8 cellular contexts compared by ENCODE assay signal in the genomic region with DNA sequence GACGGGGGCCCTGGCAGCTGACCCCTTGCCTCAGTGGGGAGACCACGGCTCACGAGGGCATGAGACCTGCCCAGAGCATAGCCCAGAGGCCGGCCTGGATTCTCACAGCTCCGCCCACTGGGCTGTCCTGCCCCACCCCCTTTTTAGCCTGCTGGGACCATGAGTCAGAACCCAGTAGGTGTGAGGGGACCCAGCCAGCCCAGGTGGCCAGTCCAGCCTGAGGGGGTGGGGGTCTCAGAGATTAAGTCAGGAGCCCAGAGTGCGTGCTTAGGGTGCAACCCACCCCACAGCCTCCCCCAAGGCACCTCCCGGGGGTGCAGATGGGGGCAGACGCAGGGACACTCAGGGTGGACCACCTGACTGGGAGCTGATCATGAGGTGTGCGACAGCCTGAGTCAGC. TPM values are rescaled to one million over a fixed set of nuclear protein-coding genes. Genes with fewer than 3 reads are reported as not detected.
DNase-seq lines count a peak whose midpoint lies in the region; ATAC-seq and TF ChIP-seq lines count a peak whose summit lies in the region.

No MANE protein-coding gene starts in this region.

- H3K79me1 ChIP-seq in IMR-90 (ENCODE audit: low read depth in 1 of 2, low read length in 2 of 2) (peaks cover 19 to 56% of the 10 kb centered on the region in 2 experiments), neuronal stem cell (ENCODE audit: low read depth, low read length) (peaks cover 2% of the 10 kb centered on the region)

- TF ChIP-seq POLR2A in IMR-90 (IDR thresholded peaks at IDR 0.05; ENCODE audit: low read depth, low read length), result no peak

- no peak overlapping the region for H4K8ac ChIP-seq in IMR-90 (ENCODE audit: low read depth in 2 of 2, low read length in 2 of 2)
- no peak overlapping the region for H4K8ac ChIP-seq in neuronal stem cell (ENCODE audit: low read depth, low read length)

- H2BK5ac ChIP-seq in IMR-90 (ENCODE audit: low read depth, low read length, poor library complexity, severe bottlenecking) (no peak overlapping the region), neuronal stem cell (ENCODE audit: low read length) (no peak overlapping the region)

- H3K27ac Mint-ChIP-seq in nephron progenitor cell, result no peak overlapping the region
- no peak overlapping the region for H3K27ac Mint-ChIP-seq in naive thymus-derived CD4-positive, alpha-beta T cell

- H3K9me3 ChIP-seq in BE2C (no peaks in the 10 kb centered on the region), IMR-90 (ENCODE audit: control insufficient read depth, insufficient read depth, low read length) (no peaks in the 10 kb centered on the region), neuronal stem cell (replicated peaks in 1 of 2; ENCODE audit: control insufficient read depth in 2 of 2, insufficient read depth in 1 of 2, low read depth in 1 of 2, low read length in 2 of 2) (no peaks in the 10 kb centered on the region), hepatocyte (ENCODE audit: low read depth) (no peaks in the 10 kb centered on the region)
- H3K9me3 ChIP-seq in naive thymus-derived CD4-positive, alpha-beta T cell (ENCODE audit: control insufficient read depth in 2 of 3, low read length in 3 of 3), result no peaks in the 10 kb centered on the region

- H2AK5ac ChIP-seq in IMR-90 (ENCODE audit: low read depth, low read length) (peak overlapping the region; percentile 28; the same call in 1 of the 2 replicates), neuronal stem cell (ENCODE audit: low read depth, low read length) (peak overlapping the region; percentile 69)

- H3K18ac ChIP-seq in IMR-90 (ENCODE audit: low read depth, low read length) (no peak overlapping the region), neuronal stem cell (ENCODE audit: low read length) (peak overlapping the region; percentile 83)

- H3K56ac ChIP-seq in IMR-90 (ENCODE audit: extremely low read depth, insufficient read depth, low read length), result no peak overlapping the region

- WGBS in IMR-90 (ENCODE audit: extremely low coverage in 2 of 2, insufficient read length in 1 of 2), 2 experiments, result 73% methylated on average over 4 of the region's 9 CpGs; no CpG with 5 or more reads in 1 of the 2 experiments
- no CpG with 5 or more reads among the region's 9 CpGs for WGBS in neuronal stem cell (ENCODE audit: extremely low coverage in 2 of 2, insufficient read length in 2 of 2, insufficient replicate concordance in 1 of 2), 2 donors
- WGBS in hepatocyte (ENCODE audit: low lambda C conversion rate, missing lambda C conversion rate), result 85% methylated on average over 9 of the region's 9 CpGs

- H4K20me1 ChIP-seq in IMR-90 (ENCODE audit: insufficient read depth, low read length) (peaks cover 46% of the 10 kb centered on the region), hepatocyte (ENCODE audit: insufficient read depth, poor library complexity, severe bottlenecking) (no peaks in the 10 kb centered on the region)

- H2BK15ac ChIP-seq in IMR-90 (ENCODE audit: low read depth, low read length) (no peak overlapping the region), neuronal stem cell (ENCODE audit: low read length) (no peak overlapping the region)

- H4K91ac ChIP-seq in IMR-90 (ENCODE audit: insufficient read depth, low read depth, low read length) (no peak overlapping the region), neuronal stem cell (ENCODE audit: low read depth, low read length, poor library complexity) (no peak overlapping the region)

- H3K27ac ChIP-seq in IMR-90 (ENCODE audit: insufficient read depth, low read length) (peak overlapping the region; percentile 12; the same call in 1 of the 2 replicates), caudate nucleus (ENCODE audit: low read depth, low read length) (peak overlapping the region; percentile 44), neuronal stem cell (replicated peaks; ENCODE audit: low read length) (no peak overlapping the region), hepatocyte (no peak overlapping the region)
- no peak overlapping the region for H3K27ac ChIP-seq in naive thymus-derived CD4-positive, alpha-beta T cell (ENCODE audit: low read depth, low read length)

- H3K9me1 ChIP-seq in IMR-90 (ENCODE audit: insufficient read depth, low read length), result peaks cover 5% of the 10 kb centered on the region; the same call in 1 of the 2 replicates

- H3K4me3 Mint-ChIP-seq in nephron progenitor cell, result no peak overlapping the region
- H3K4me3 Mint-ChIP-seq in naive thymus-derived CD4-positive, alpha-beta T cell, result no peak overlapping the region

- BruUV-seq in IMR-90 (replicated peaks; lab: Mats Ljungman, UMichigan), result no TSS peak

- H3K4me1 ChIP-seq in BE2C (peaks cover 86% of the 10 kb centered on the region), IMR-90 (ENCODE audit: control insufficient read depth, insufficient read depth, low read length) (peaks cover 37% of the 10 kb centered on the region), neuronal stem cell (ENCODE audit: control insufficient read depth in 2 of 2, insufficient read depth in 1 of 2, low read depth in 1 of 2, low read length in 2 of 2) (peaks cover 5 to 12% of the 10 kb centered on the region in 2 donors), hepatocyte (ENCODE audit: insufficient read depth) (peaks cover 20% of the 10 kb centered on the region)
- no peaks in the 10 kb centered on the region for H3K4me1 ChIP-seq in naive thymus-derived CD4-positive, alpha-beta T cell (ENCODE audit: control insufficient read depth in 2 of 2, insufficient read depth in 2 of 2, low read length in 2 of 2)

- CTCF ChIA-PET in IMR-90 (lab: Yijun Ruan, JAX), result no interaction called here
- CTCF ChIA-PET in naive thymus-derived CD4-positive, alpha-beta T cell (lab: Charles Lee), result no interaction called here

- ATAC-seq in IMR-90 (ENCODE audit: low read depth), result 0 out of 2 replicates have a peak, but pooled peaks have one; percentile 19
- ATAC-seq in naive thymus-derived CD4-positive, alpha-beta T cell, result no peak

- H3K79me2 ChIP-seq in hepatocyte, result no peaks in the 10 kb centered on the region

- dilution Hi-C loops in IMR-90 (cut with HindIII; ENCODE audit: low sequenced_read_pairs, unreplicated experiment), result no loop called here

- H3K4me3 ChIP-seq in BE2C (ENCODE audit: low read depth, low read length) (no peak overlapping the region), IMR-90 (ENCODE audit: insufficient read depth, low read depth, low read length) (no peak overlapping the region), neuronal stem cell (ENCODE audit: low read length in 2 of 2) (no peak overlapping the region), hepatocyte (no peak overlapping the region)
- no peak overlapping the region for H3K4me3 ChIP-seq in naive thymus-derived CD4-positive, alpha-beta T cell (ENCODE audit: low read length)

- H2AK9ac ChIP-seq in IMR-90 (replicated peaks; ENCODE audit: low read depth, low read length, poor library complexity), result peak overlapping the region; percentile 78

- no peaks in the 10 kb centered on the region for H3K27me3 ChIP-seq in BE2C
- no peaks in the 10 kb centered on the region for H3K27me3 ChIP-seq in IMR-90 (ENCODE audit: control insufficient read depth, insufficient read depth, low read length)
- peaks cover 0 to 92% (median 0%) of the 10 kb centered on the region in 3 experiments for H3K27me3 ChIP-seq in neuronal stem cell (ENCODE audit: control insufficient read depth in 3 of 3, insufficient read depth in 3 of 3, low read depth in 1 of 3, low read length in 3 of 3)
- H3K27me3 ChIP-seq in hepatocyte, result no peaks in the 10 kb centered on the region
- no peaks in the 10 kb centered on the region for H3K27me3 ChIP-seq in naive thymus-derived CD4-positive, alpha-beta T cell (ENCODE audit: control insufficient read depth in 2 of 2, insufficient read depth in 2 of 2, low read length in 2 of 2)

- peak; percentile 67 for DNase-seq in BE2C
- DNase-seq in IMR-90, result peak; percentile 34
- DNase-seq in caudate nucleus (lab: John Stamatoyannopoulos, UW), result no peak
- no peak for DNase-seq in neuronal stem cell (ENCODE audit: low spot score)
- DNase-seq in nephron progenitor cell, result no peak
- DNase-seq in hepatocyte (ENCODE audit: low spot score), result no peak
- no peak for DNase-seq in amygdala (lab: John Stamatoyannopoulos, UW)
- DNase-seq in naive thymus-derived CD4-positive, alpha-beta T cell, result no peak

- POLR2A ChIA-PET in IMR-90 (lab: Charles Lee; ENCODE audit: unreplicated experiment), result no interaction called here
- POLR2A ChIA-PET in naive thymus-derived CD4-positive, alpha-beta T cell (lab: Charles Lee), result no interaction called here

- H3K14ac ChIP-seq in IMR-90 (replicated peaks; ENCODE audit: low read depth, low read length) (no peak overlapping the region), neuronal stem cell (ENCODE audit: low read length) (no peak overlapping the region)

- TF ChIP-seq CTCF in BE2C (IDR thresholded peaks at IDR 0.05; ENCODE audit: low read depth, low read length) (no peak), IMR-90 (conservative IDR thresholded peaks at IDR 0.05; ENCODE audit: low read depth, low read length) (no peak), nephron progenitor cell (IDR thresholded peaks at IDR 0.05) (no peak), hepatocyte (IDR thresholded peaks at IDR 0.05; ENCODE audit: poor library complexity) (no peak)

- no peak overlapping the region for H2BK120ac ChIP-seq in IMR-90 (ENCODE audit: low read depth, low read length)
- no peak overlapping the region for H2BK120ac ChIP-seq in neuronal stem cell (ENCODE audit: low read depth, low read length)

- no peaks in the 10 kb centered on the region for H3K9me3 Mint-ChIP-seq in nephron progenitor cell
- H3K9me3 Mint-ChIP-seq in naive thymus-derived CD4-positive, alpha-beta T cell, result no peaks in the 10 kb centered on the region

- no peaks in the 10 kb centered on the region for H3K27me3 Mint-ChIP-seq in nephron progenitor cell (ENCODE audit: low read depth, poor library complexity)
- no peaks in the 10 kb centered on the region for H3K27me3 Mint-ChIP-seq in naive thymus-derived CD4-positive, alpha-beta T cell

- peaks cover 32% of the 10 kb centered on the region for H3K4me1 Mint-ChIP-seq in nephron progenitor cell
- peaks cover 0 to 3% (median 0%) of the 10 kb centered on the region in 7 donors for H3K4me1 Mint-ChIP-seq in naive thymus-derived CD4-positive, alpha-beta T cell

- no peak overlapping the region for H2BK12ac ChIP-seq in neuronal stem cell (ENCODE audit: low read length)

- H3K36me3 Mint-ChIP-seq in nephron progenitor cell (ENCODE audit: low read depth), result no peaks in the 10 kb centered on the region
- no peaks in the 10 kb centered on the region for H3K36me3 Mint-ChIP-seq in naive thymus-derived CD4-positive, alpha-beta T cell

- in situ Hi-C loops in IMR-90 (cut with MboI; ENCODE audit: low sequenced_read_pairs), result no loop called here

- no peak overlapping the region for H3K23ac ChIP-seq in IMR-90 (ENCODE audit: low read depth, low read length)
- H3K23ac ChIP-seq in neuronal stem cell (ENCODE audit: low read depth, low read length, poor library complexity), result peak overlapping the region; percentile 43

- H3K9ac ChIP-seq in IMR-90 (ENCODE audit: low read depth, low read length), result no peak overlapping the region
- peak overlapping the region; percentile 44 for H3K9ac ChIP-seq in neuronal stem cell (ENCODE audit: low read depth, low read length, poor library complexity)

- no peak overlapping the region for H4K5ac ChIP-seq in IMR-90 (ENCODE audit: low read depth, low read length)

- intact Hi-C loops in IMR-90 (cut with micrococcal nuclease), result no loop called here
- intact Hi-C loops in naive thymus-derived CD4-positive, alpha-beta T cell (cut with micrococcal nuclease), result loop anchor here in 1 of 2 donors (5.0 kb wide), 1 partner anchor 38 kb away; no protein-coding TSS in a partner anchor

- no peak overlapping the region for H2BK20ac ChIP-seq in IMR-90 (ENCODE audit: low read depth, low read length)

- H3K36me3 ChIP-seq in BE2C, result peaks cover 91% of the 10 kb centered on the region
- peaks cover 67% of the 10 kb centered on the region for H3K36me3 ChIP-seq in IMR-90 (ENCODE audit: control insufficient read depth, insufficient read depth, low read length)
- H3K36me3 ChIP-seq in neuronal stem cell (replicated peaks in 1 of 2; ENCODE audit: control insufficient read depth in 2 of 2, insufficient read depth in 2 of 2, low read length in 2 of 2), result no peaks in the 10 kb centered on the region
- H3K36me3 ChIP-seq in hepatocyte (replicated peaks; ENCODE audit: insufficient read depth, low read depth), result no peaks in the 10 kb centered on the region
- H3K36me3 ChIP-seq in naive thymus-derived CD4-positive, alpha-beta T cell (ENCODE audit: control insufficient read depth in 2 of 3, insufficient read depth in 3 of 3, low read length in 3 of 3), result peaks cover 0 to 43% (median 0%) of the 10 kb centered on the region in 3 experiments

- H3K4me2 ChIP-seq in IMR-90 (ENCODE audit: low read depth, low read length), result no peak overlapping the region
- H3K4me2 ChIP-seq in neuronal stem cell (ENCODE audit: insufficient read depth, low read length, poor library complexity, severe bottlenecking), result no peak overlapping the region
- H3K4me2 ChIP-seq in hepatocyte, result no peak overlapping the region

- H3K9me2 ChIP-seq in hepatocyte (replicated peaks; ENCODE audit: insufficient read depth), result no peaks in the 10 kb centered on the region

- TF ChIP-seq RAD21 in IMR-90 (IDR thresholded peaks at IDR 0.05; ENCODE audit: low read length), result no peak

- no peak overlapping the region for H3K4ac ChIP-seq in IMR-90 (ENCODE audit: low read depth, low read length)
- H3K4ac ChIP-seq in neuronal stem cell (ENCODE audit: low read length), result no peak overlapping the region

- H2AFZ ChIP-seq in IMR-90 (replicated peaks; ENCODE audit: low read length, poor library complexity) (peak overlapping the region; percentile 0), neuronal stem cell (ENCODE audit: low read length) (no peak overlapping the region), hepatocyte (no peak overlapping the region)

RNA-seq across cellular contexts. Expression of gene PPARA, which starts 40.1 kb away (rescaled TPM):
- polyA plus RNA-seq in BE2C (2012; ENCODE audit: insufficient read depth, insufficient read length, low read depth), result 2.6 TPM
- total RNA-seq in IMR-90 (2012; rRNA removed), result 6.1 and 7.0 TPM in 2 replicates
- 3.1 and 3.3 TPM in 2 replicates for polyA plus RNA-seq in IMR-90 (2012; rRNA removed)
- 3.2 and 3.3 TPM in 2 replicates for polyA plus RNA-seq in IMR-90 (2012; cell fraction: cytosol; rRNA removed)
- polyA plus RNA-seq in IMR-90 (2012; cell fraction: nucleus; rRNA removed; ENCODE audit: low replicate concordance), result 3.0 and 5.9 TPM in 2 replicates
- 4.4 TPM for polyA plus RNA-seq in neuronal stem cell (2013, experiment 1 of 2)
- 4.3 TPM for polyA plus RNA-seq in neuronal stem cell (2013, experiment 2 of 2)
- total RNA-seq in hepatocyte, result 28.0 and 31.0 TPM in 2 replicates
- 12.3 and 13.7 TPM in 2 replicates for polyA plus RNA-seq in hepatocyte
- total RNA-seq in naive thymus-derived CD4-positive, alpha-beta T cell, result 10 to 100 TPM; 13.7 to 21.6 (median 18.5) TPM
- 1 to 10 TPM; 3.7 to 5.1 TPM for polyA plus RNA-seq in naive thymus-derived CD4-positive, alpha-beta T cell

Comparison
In these comparisons a context has a peak if more than half of its experiments do, and no peak if none do; other contexts are left out.
1. DNase-seq: peak in BE2C (single experiment) and IMR-90 (single experiment); none in caudate nucleus (0 of 61), neuronal stem cell (single experiment), nephron progenitor cell (single experiment), hepatocyte (single experiment), amygdala (0 of 56) and naive thymus-derived CD4-positive, alpha-beta T cell (0 of 9).
2. H3K27ac ChIP-seq: peak in IMR-90 (single experiment) and caudate nucleus (single experiment); none in neuronal stem cell (single experiment), hepatocyte (single experiment) and naive thymus-derived CD4-positive, alpha-beta T cell (single experiment).